ENCODE assay signal across 20 cellular contexts in genomic region chr6:132725947-132726607, GRCh38. TPM values are rescaled to one million over a fixed set of nuclear protein-coding genes. Genes with fewer than 3 reads are reported as not detected.
DNase-seq lines count a peak whose midpoint lies in the region; ATAC-seq, FAIRE-seq and TF ChIP-seq lines count a peak whose summit lies in the region.
"Had no signal": no experiment of that assay in that cellular context is flagged by ENCODE, and none has a peak within 500 bp of the region (broad histone marks: within the 10 kb centered on the region; RNA-seq: fewer than 3 reads in every experiment).

No MANE protein-coding gene starts in this region.

- H3K4me1 Mint-ChIP-seq in CD4-positive, CD25-positive, alpha-beta regulatory T cell: peaks cover 0 to 17% (median 7%) of the 10 kb centered on the region in 4 donors
- H3K4me1 Mint-ChIP-seq: H9 had no signal

- peak in 1 of 3 donors; percentile 31 for DNase-seq in CD4-positive, CD25-positive, alpha-beta regulatory T cell
- DNase-seq in GM12891 (ENCODE audit: insufficient read length, low spot score): no peak
- no peak for DNase-seq in left ventricle myocardium inferior
- DNase-seq in PC-9: no peak
- DNase-seq in UCSD-AML1 (lab: John Stamatoyannopoulos, UW; ENCODE audit: unreplicated experiment): no peak
- DNase-seq: body of pancreas; effector memory CD4-positive, alpha-beta T cell; H9; SJCRH30; stimulated activated CD4-positive, alpha-beta T cell treated with anti-CD3 and anti-CD28 coated beads, Interleukin-2, amount 100 ng/mL, for 24 hours had no signal

- no peaks in the 10 kb centered on the region for H3K79me2 ChIP-seq in PC-9 (ENCODE audit: low read depth)

- TF ChIP-seq CTCF in left ventricle myocardium inferior (IDR thresholded peaks at IDR 0.05; ENCODE audit: borderline replicate concordance) (no peak), PC-9 (conservative IDR thresholded peaks at IDR 0.05) (no peak)

- H3F3A ChIP-seq in PC-9 (ENCODE audit: insufficient read depth, low read depth): no peaks in the 10 kb centered on the region

- H3K36me3 Mint-ChIP-seq in CD4-positive, CD25-positive, alpha-beta regulatory T cell: no peaks in the 10 kb centered on the region
- H3K36me3 Mint-ChIP-seq: stimulated activated memory B cell treated with anti-CD40 and anti-IgM and Interleukin-4, amounts not matched to agents 10 μg/mL and 1 μg/mL and 100 μg/mL, for 72 hours had no signal

- H3K4me2 ChIP-seq in PC-9: no peak overlapping the region

- no peak overlapping the region for H3K27ac Mint-ChIP-seq in CD4-positive, CD25-positive, alpha-beta regulatory T cell
- H3K27ac Mint-ChIP-seq: activated T-helper 1 cell treated with anti-CD3 and anti-CD28 coated beads, Interleukin-12 subunit alpha, Interleukin-12 subunit beta, Interleukin-2, Interleukin-4 antibody, amounts not matched to agents 30 ng/mL and 10 ng/mL and 1 ng/mL, durations not matched to agents 14 hours and 24 hours and 36 hours; H9; stimulated activated memory B cell treated with anti-CD40 and anti-IgM and Interleukin-4, amounts not matched to agents 10 μg/mL and 1 μg/mL and 100 μg/mL, for 72 hours had no signal

- no peak for FAIRE-seq in GM12891 (lab: Jason Lieb, UNC)
- FAIRE-seq: D721Med, frontal cortex, keratinocyte had no signal

- peaks cover 0 to 1% (median 0%) of the 10 kb centered on the region in 7 donors for H3K9me3 Mint-ChIP-seq in CD4-positive, CD25-positive, alpha-beta regulatory T cell
- H3K9me3 Mint-ChIP-seq: activated T-helper 1 cell treated with anti-CD3 and anti-CD28 coated beads, Interleukin-12 subunit alpha, Interleukin-12 subunit beta, Interleukin-2, Interleukin-4 antibody, amounts not matched to agents 30 ng/mL and 10 ng/mL and 1 ng/mL, durations not matched to agents 14 hours and 24 hours and 36 hours; H9; stimulated activated memory B cell treated with anti-CD40 and anti-IgM and Interleukin-4, amounts not matched to agents 10 μg/mL and 1 μg/mL and 100 μg/mL, for 72 hours had no signal

- H3K9me3 ChIP-seq in CD4-positive, CD25-positive, alpha-beta regulatory T cell (ENCODE audit: control insufficient read depth in 2 of 2, low read length in 2 of 2): no peaks in the 10 kb centered on the region
- H3K9me3 ChIP-seq in left ventricle myocardium inferior (replicated peaks) (no peaks in the 10 kb centered on the region), PC-9 (ENCODE audit: insufficient read depth, low read depth) (no peaks in the 10 kb centered on the region)
- H3K9me3 ChIP-seq: body of pancreas, SJCRH30, vagina had no signal

- no peaks in the 10 kb centered on the region for H3K36me3 ChIP-seq in CD4-positive, CD25-positive, alpha-beta regulatory T cell (ENCODE audit: control insufficient read depth, insufficient read depth, low read length)
- no peaks in the 10 kb centered on the region for H3K36me3 ChIP-seq in left ventricle myocardium inferior
- H3K36me3 ChIP-seq in PC-9 (ENCODE audit: low read depth): no peaks in the 10 kb centered on the region
- H3K36me3 ChIP-seq: SJCRH30, vagina had no signal

- no peak overlapping the region for H3K4me3 Mint-ChIP-seq in CD4-positive, CD25-positive, alpha-beta regulatory T cell
- H3K4me3 Mint-ChIP-seq: activated T-helper 1 cell treated with anti-CD3 and anti-CD28 coated beads, Interleukin-12 subunit alpha, Interleukin-12 subunit beta, Interleukin-2, Interleukin-4 antibody, amounts not matched to agents 30 ng/mL and 10 ng/mL and 1 ng/mL, durations not matched to agents 14 hours and 24 hours and 36 hours; H9; stimulated activated memory B cell treated with anti-CD40 and anti-IgM and Interleukin-4, amounts not matched to agents 10 μg/mL and 1 μg/mL and 100 μg/mL, for 72 hours had no signal

- no peak for TF ChIP-seq POLR2A in GM12891 (IDR thresholded peaks at IDR 0.05; ENCODE audit: low read depth, low read length)

- BruUV-seq in PC-9 (replicated peaks; lab: Mats Ljungman, UMichigan): no TSS peak

- H3K4me3 ChIP-seq in CD4-positive, CD25-positive, alpha-beta regulatory T cell (ENCODE audit: low read depth, low read length): peak overlapping the region; percentile 34
- H3K4me3 ChIP-seq in left ventricle myocardium inferior (no peak overlapping the region), PC-9 (no peak overlapping the region)
- H3K4me3 ChIP-seq: body of pancreas, SJCRH30, vagina had no signal

- no peaks in the 10 kb centered on the region for H3K27me3 ChIP-seq in CD4-positive, CD25-positive, alpha-beta regulatory T cell (ENCODE audit: control insufficient read depth, insufficient read depth, low read length)
- H3K27me3 ChIP-seq in left ventricle myocardium inferior (ENCODE audit: low read depth) (peaks cover 3% of the 10 kb centered on the region), PC-9 (ENCODE audit: insufficient read depth, low read depth) (no peaks in the 10 kb centered on the region)
- H3K27me3 ChIP-seq: body of pancreas, SJCRH30, vagina had no signal

- CTCF ChIA-PET in PC-9 (lab: Charles Lee): no interaction called here

- H3K27ac ChIP-seq in CD4-positive, CD25-positive, alpha-beta regulatory T cell (ENCODE audit: insufficient read depth, low read length, poor library complexity, severe bottlenecking): no peak overlapping the region
- H3K27ac ChIP-seq in left ventricle myocardium inferior (replicated peaks) (no peak overlapping the region), PC-9 (no peak overlapping the region)
- H3K27ac ChIP-seq: body of pancreas, SJCRH30, vagina had no signal

- POLR2A ChIA-PET in PC-9 (lab: Charles Lee; ENCODE audit: unreplicated experiment): no interaction called here

- H2AFZ ChIP-seq in PC-9: no peak overlapping the region

- intact Hi-C loops in left ventricle myocardium inferior (cut with micrococcal nuclease): no loop called here
- intact Hi-C loops in PC-9 (cut with micrococcal nuclease; ENCODE audit: unreplicated experiment): no loop called here

- H3K9me2 ChIP-seq in PC-9 (ENCODE audit: insufficient read depth): no peaks in the 10 kb centered on the region

- no peaks in the 10 kb centered on the region for H3K4me1 ChIP-seq in CD4-positive, CD25-positive, alpha-beta regulatory T cell (ENCODE audit: control insufficient read depth, insufficient read depth, low read length, poor library complexity, severe bottlenecking)
- H3K4me1 ChIP-seq in left ventricle myocardium inferior (no peaks in the 10 kb centered on the region), PC-9 (replicated peaks; ENCODE audit: insufficient read depth) (peaks cover 12% of the 10 kb centered on the region)
- H3K4me1 ChIP-seq: body of pancreas, SJCRH30, vagina had no signal

- peaks cover 9% of the 10 kb centered on the region for H3K27me3 Mint-ChIP-seq in CD4-positive, CD25-positive, alpha-beta regulatory T cell
- H3K27me3 Mint-ChIP-seq: stimulated activated memory B cell treated with anti-CD40 and anti-IgM and Interleukin-4, amounts not matched to agents 10 μg/mL and 1 μg/mL and 100 μg/mL, for 72 hours had no signal

- no peaks in the 10 kb centered on the region for H4K20me1 ChIP-seq in PC-9 (ENCODE audit: insufficient read depth)

- ATAC-seq in CD4-positive, CD25-positive, alpha-beta regulatory T cell (ENCODE audit: low read depth in 2 of 2): no peak
- peak; percentile 76 for ATAC-seq in GM19035 (IDR thresholded peaks at IDR 0.05; ENCODE audit: unreplicated experiment)
- ATAC-seq in HG02623 (IDR thresholded peaks at IDR 0.05; ENCODE audit: unreplicated experiment): peak; percentile 86
- ATAC-seq in HG03432 (IDR thresholded peaks at IDR 0.05; ENCODE audit: unreplicated experiment): peak; percentile 89
- ATAC-seq: body of pancreas; stimulated activated memory B cell treated with anti-CD40 and anti-IgM and Interleukin-4, amounts not matched to agents 10 μg/mL and 1 μg/mL and 100 μg/mL, for 72 hours had no signal

TF ChIP-seq in GM12891, 5 proteins besides CTCF, POLR2A, EP300 and RAD21:
- no peak for TF ChIP-seq POLR2AphosphoS5 (IDR thresholded peaks at IDR 0.05; ENCODE audit: low read depth, low read length)

RNA-seq across cellular contexts. Expression of gene VNN1, which starts 12.2 kb away (rescaled TPM):
- not detected for total RNA-seq in CD4-positive, CD25-positive, alpha-beta regulatory T cell
- polyA plus RNA-seq in CD4-positive, CD25-positive, alpha-beta regulatory T cell: under 1 TPM in 1 of 4 donors, not detected in 3; 0.07 TPM
- 0.03 TPM for polyA plus RNA-seq in GM12891 (2012; ENCODE audit: low read depth, missing spikeins)
- total RNA-seq in left ventricle myocardium inferior: 1.1 TPM
- total RNA-seq in PC-9 (2021): 0.65 and 1.6 TPM in 2 replicates
- total RNA-seq: activated T-helper 1 cell treated with anti-CD3 and anti-CD28 coated beads, Interleukin-12 subunit alpha, Interleukin-12 subunit beta, Interleukin-2, Interleukin-4 antibody, amounts not matched to agents 30 ng/mL and 10 ng/mL and 1 ng/mL, durations not matched to agents 14 hours and 24 hours and 36 hours; H9 had no signal

RNA-seq across cellular contexts. Expression of gene VNN2, which starts 31.6 kb away (rescaled TPM):
- 4.1 TPM for total RNA-seq in CD4-positive, CD25-positive, alpha-beta regulatory T cell
- 10 to 100 TPM; 12.4 to 34.0 (median 21.3) TPM for polyA plus RNA-seq in CD4-positive, CD25-positive, alpha-beta regulatory T cell
- polyA plus RNA-seq in GM12891 (2012; ENCODE audit: low read depth, missing spikeins): 16.5 TPM
- total RNA-seq in left ventricle myocardium inferior: 1.1 TPM
- total RNA-seq in PC-9 (2021): 1.2 TPM in 1 of 2 replicates, not detected in the other
- total RNA-seq: H9 had no signal
- polyA plus RNA-seq: AG04450, keratinocyte had no signal

Comparison
In these comparisons a context has a peak if more than half of its experiments do, and no peak if none do; other contexts are left out.
1. ATAC-seq: peak in GM19035 (single experiment), HG02623 (single experiment) and HG03432 (single experiment); none in CD4-positive, CD25-positive, alpha-beta regulatory T cell (0 of 2).